8 cellular contexts compared by ENCODE assay signal in genomic region chr5:132459983-132460834, GRCh38. TPM values are rescaled to one million over a fixed set of nuclear protein-coding genes. Genes with fewer than 3 reads are reported as not detected.
A peak's percentile ranks its signal among the peaks of the same experiment; 100 is the strongest.
DNase-seq lines count a peak whose midpoint lies in the region; ATAC-seq and TF ChIP-seq lines count a peak whose summit lies in the region.

No MANE protein-coding gene starts in this region.

- H3K9me2 ChIP-seq in OCI-LY7 (ENCODE audit: insufficient read depth, low read length): no peaks in the 10 kb centered on the region

- no peaks in the 10 kb centered on the region for H3K9me3 ChIP-seq in OCI-LY7 (ENCODE audit: low read length)

- no peaks in the 10 kb centered on the region for H3K79me2 ChIP-seq in OCI-LY7 (ENCODE audit: insufficient read depth, low read depth, low read length)

- peak overlapping the region; percentile 99 for H3K27ac Mint-ChIP-seq in activated CD4-positive, alpha-beta T cell treated with anti-CD3 and anti-CD28 coated beads, Interleukin-2, amount 10 ng/mL, durations not matched to agents 7 days and 5 days
- H3K27ac Mint-ChIP-seq in stimulated activated naive CD8-positive, alpha-beta T cell treated with anti-CD3 and anti-CD28 coated beads, Interleukin-15, amount 100 ng/mL, for 72 hours: peak overlapping the region; percentile 99

- BruUV-seq in OCI-LY7 (replicated peaks; lab: Mats Ljungman, UMichigan): no TSS peak

- no peaks in the 10 kb centered on the region for H3K36me3 ChIP-seq in OCI-LY7 (ENCODE audit: insufficient read depth, low read length)

- H3K4me1 Mint-ChIP-seq in activated CD4-positive, alpha-beta T cell treated with anti-CD3 and anti-CD28 coated beads, Interleukin-2, amount 10 ng/mL, durations not matched to agents 7 days and 5 days: peaks cover 98% of the 10 kb centered on the region
- peaks cover 97% of the 10 kb centered on the region for H3K4me1 Mint-ChIP-seq in stimulated activated naive CD8-positive, alpha-beta T cell treated with anti-CD3 and anti-CD28 coated beads, Interleukin-15, amount 100 ng/mL, for 72 hours

- CTCF ChIA-PET in activated CD4-positive, alpha-beta T cell treated with anti-CD3 and anti-CD28 coated beads, Interleukin-2, amount 10 ng/mL, durations not matched to agents 7 days and 5 days (lab: Charles Lee): interaction anchor here (1.1 to 7.8 kb wide), 7 partner anchors 9 to 48 kb away, joined by 3 to 64 read pairs (median 6); no protein-coding TSS in a partner anchor
- CTCF ChIA-PET in OCI-LY7 (lab: Charles Lee; ENCODE audit: unreplicated experiment): interaction anchor here (0.6 to 0.9 kb wide), 2 partner anchors 9 to 278 kb away, joined by 3 read pairs; no protein-coding TSS in a partner anchor

- no peak overlapping the region for H3K4me2 ChIP-seq in OCI-LY7 (ENCODE audit: low read length)

- H3K4me1 ChIP-seq in OCI-LY7 (ENCODE audit: insufficient read depth, low read length, poor library complexity, severe bottlenecking): peaks cover 87% of the 10 kb centered on the region

- H3K27me3 Mint-ChIP-seq in activated CD4-positive, alpha-beta T cell treated with anti-CD3 and anti-CD28 coated beads, Interleukin-2, amount 10 ng/mL, durations not matched to agents 7 days and 5 days: no peaks in the 10 kb centered on the region
- no peaks in the 10 kb centered on the region for H3K27me3 Mint-ChIP-seq in stimulated activated naive CD8-positive, alpha-beta T cell treated with anti-CD3 and anti-CD28 coated beads, Interleukin-15, amount 100 ng/mL, for 72 hours

- no peaks in the 10 kb centered on the region for H4K20me1 ChIP-seq in OCI-LY7 (ENCODE audit: insufficient read depth, low read length)

- no peak overlapping the region for H2AFZ ChIP-seq in OCI-LY7 (ENCODE audit: low read length)

- POLR2A ChIA-PET in activated CD4-positive, alpha-beta T cell treated with anti-CD3 and anti-CD28 coated beads, Interleukin-2, amount 10 ng/mL, durations not matched to agents 7 days and 5 days (lab: Charles Lee): interaction anchor here (0.6 kb wide), 1 partner anchor 593 kb away, joined by 3 read pairs; no protein-coding TSS in a partner anchor
- POLR2A ChIA-PET in OCI-LY7 (lab: Charles Lee): interaction anchor here (0.6 to 2.8 kb wide), 8 partner anchors 12 to 540 kb away, joined by 3 to 12 read pairs (median 4); no protein-coding TSS in a partner anchor

- no peak for ATAC-seq in stimulated activated naive CD8-positive, alpha-beta T cell treated with anti-CD3 and anti-CD28 coated beads, Interleukin-15, amount 100 ng/mL, for 72 hours
- no peak for ATAC-seq in HG02759 (IDR thresholded peaks at IDR 0.05; ENCODE audit: unreplicated experiment)

- intact Hi-C loops in OCI-LY7 (cut with micrococcal nuclease; ENCODE audit: unreplicated experiment): no loop called here

- no peak for DNase-seq in activated CD4-positive, alpha-beta T cell treated with anti-CD3 and anti-CD28 coated beads, Interleukin-2, amount 10 ng/mL, durations not matched to agents 7 days and 5 days
- DNase-seq in activated CD4-positive, alpha-beta T cell treated with anti-CD3 and anti-CD28 coated beads, Interleukin-2, amount 50 U/mL, for 48 hours: no peak
- DNase-seq in OCI-LY7 (ENCODE audit: low spot score) (peak; percentile 45), epithelial cell of prostate (ENCODE audit: low read depth, low spot score) (no peak), dedifferentiated amniotic fluid mesenchymal stem cell (ENCODE audit: extremely low spot score) (no peak)
- DNase-seq in stimulated activated naive CD8-positive, alpha-beta T cell treated with anti-CD3 and anti-CD28 coated beads, Interleukin-15, amount 100 ng/mL, for 72 hours: no peak
- no peak for DNase-seq in NK-92 treated with Interleukin-12 subunit alpha and Interleukin-12 subunit beta, amount 100 ng/mL, for 24 hours (lab: John Stamatoyannopoulos, UW)

- H3K27ac ChIP-seq in OCI-LY7 (ENCODE audit: low read depth, low read length, poor library complexity, severe bottlenecking) (no peak overlapping the region), epithelial cell of prostate (peak overlapping the region; percentile 92)

- H3K4me3 ChIP-seq in OCI-LY7 (ENCODE audit: low read depth, low read length, poor library complexity, severe bottlenecking): no peak overlapping the region

- no peaks in the 10 kb centered on the region for H3K9me3 Mint-ChIP-seq in activated CD4-positive, alpha-beta T cell treated with anti-CD3 and anti-CD28 coated beads, Interleukin-2, amount 10 ng/mL, durations not matched to agents 7 days and 5 days
- H3K9me3 Mint-ChIP-seq in stimulated activated naive CD8-positive, alpha-beta T cell treated with anti-CD3 and anti-CD28 coated beads, Interleukin-15, amount 100 ng/mL, for 72 hours: peaks cover 6 to 7% of the 10 kb centered on the region in 2 donors

- peaks cover 72% of the 10 kb centered on the region for H3K36me3 Mint-ChIP-seq in activated CD4-positive, alpha-beta T cell treated with anti-CD3 and anti-CD28 coated beads, Interleukin-2, amount 10 ng/mL, durations not matched to agents 7 days and 5 days (ENCODE audit: low read depth)

- TF ChIP-seq CTCF in OCI-LY7 (conservative IDR thresholded peaks at IDR 0.05; ENCODE audit: low read length): peak; percentile 55; the same call in 1 of the 2 replicates

- no peak overlapping the region for H3K4me3 Mint-ChIP-seq in activated CD4-positive, alpha-beta T cell treated with anti-CD3 and anti-CD28 coated beads, Interleukin-2, amount 10 ng/mL, durations not matched to agents 7 days and 5 days
- H3K4me3 Mint-ChIP-seq in stimulated activated naive CD8-positive, alpha-beta T cell treated with anti-CD3 and anti-CD28 coated beads, Interleukin-15, amount 100 ng/mL, for 72 hours: peak overlapping the region; percentile 70

RNA-seq across cellular contexts. Expression of gene IRF1, which starts 30.4 kb away (rescaled TPM):
- total RNA-seq in activated CD4-positive, alpha-beta T cell treated with anti-CD3 and anti-CD28 coated beads, Interleukin-2, amount 10 ng/mL, durations not matched to agents 7 days and 5 days: 100 to 1,000 TPM; 289 to 302 TPM
- total RNA-seq in OCI-LY7 (2014; rRNA removed; shearing (Covaris generic)): 25.9 and 39.4 TPM in 2 replicates
- total RNA-seq in OCI-LY7 (2022): 24.8 and 32.3 TPM in 2 replicates

Comparison
In these comparisons a context has a peak if more than half of its experiments do, and no peak if none do; other contexts are left out.
1. RNA of gene IRF1, which starts 30.4 kb away (total RNA-seq): 289 to 302 TPM in activated CD4-positive, alpha-beta T cell treated with anti-CD3 and anti-CD28 coated beads, Interleukin-2, amount 10 ng/mL, durations not matched to agents 7 days and 5 days; 24.8 to 39.4 TPM in OCI-LY7; every median in the first group is over 4 times any median in the second.